ENCODE assay signal across 10 cellular contexts in the genomic region with DNA sequence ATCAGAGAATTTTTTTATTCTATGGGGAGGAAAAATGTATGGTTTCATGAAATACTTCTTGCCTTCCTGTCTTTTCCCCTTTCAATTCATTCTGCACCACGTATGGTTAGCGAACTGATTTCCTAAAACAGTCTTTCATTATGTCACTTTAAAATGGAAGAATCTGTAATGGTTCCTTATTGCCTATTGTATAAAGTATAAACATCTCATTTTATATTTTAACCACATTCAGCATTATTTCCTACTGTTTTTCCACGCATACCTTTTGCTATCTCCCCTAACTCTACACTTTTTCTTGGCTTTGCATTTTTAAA.
A peak's percentile ranks its signal among the peaks of the same experiment; 100 is the strongest.
DNase-seq lines count a peak whose midpoint lies in the region; ATAC-seq and TF ChIP-seq lines count a peak whose summit lies in the region.
"Had no signal": no experiment of that assay in that cellular context is flagged by ENCODE, and none has a peak within 500 bp of the region (broad histone marks: within the 10 kb centered on the region; RNA-seq: fewer than 3 reads in every experiment).

No MANE protein-coding gene starts in this region.

- no peak for TF ChIP-seq EP300 in ovary (IDR thresholded peaks at IDR 0.05)

- H3K9me3 Mint-ChIP-seq in CD4-positive, alpha-beta memory T cell = peaks cover 0 to 10% (median 0%) of the 10 kb centered on the region in 8 donors
- H3K9me3 Mint-ChIP-seq in effector memory CD8-positive, alpha-beta T cell = no peaks in the 10 kb centered on the region
- H3K9me3 Mint-ChIP-seq: endodermal cell had no signal

- H3K4me3 Mint-ChIP-seq in CD4-positive, alpha-beta memory T cell = peak overlapping the region; percentile 79 to 89 (median 84)
- peak overlapping the region; percentile 70 to 84 for H3K4me3 Mint-ChIP-seq in effector memory CD8-positive, alpha-beta T cell
- H3K4me3 Mint-ChIP-seq: endodermal cell had no signal

- H3K4me1 Mint-ChIP-seq in CD4-positive, alpha-beta memory T cell = peaks cover 31 to 53% (median 34%) of the 10 kb centered on the region in 4 donors
- peaks cover 10 to 15% of the 10 kb centered on the region in 2 donors for H3K4me1 Mint-ChIP-seq in effector memory CD8-positive, alpha-beta T cell (ENCODE audit: low read depth in 2 of 2)

- H3K27ac Mint-ChIP-seq in CD4-positive, alpha-beta memory T cell = peak overlapping the region; percentile 76 to 97 (median 92)
- peak overlapping the region; percentile 86 to 89 for H3K27ac Mint-ChIP-seq in effector memory CD8-positive, alpha-beta T cell
- H3K27ac Mint-ChIP-seq: endodermal cell had no signal

- no peaks in the 10 kb centered on the region for H3K27me3 Mint-ChIP-seq in CD4-positive, alpha-beta memory T cell
- H3K27me3 Mint-ChIP-seq in effector memory CD8-positive, alpha-beta T cell = no peaks in the 10 kb centered on the region

- no peak for DNase-seq in CD4-positive, alpha-beta memory T cell
- DNase-seq in PC-3 (no peak), ovary (no peak), HEK293T (ENCODE audit: extremely low spot score) (no peak), NCI-H1694 treated with DMSO at 0.1 percent for 48 hours (lab: John Stamatoyannopoulos, UW) (no peak), cerebellum (ENCODE audit: low spot score) (no peak), H4 (ENCODE audit: low spot score) (no peak)
- DNase-seq in effector memory CD8-positive, alpha-beta T cell = no peak
- DNase-seq: endodermal cell, midbrain had no signal

- H3K4me2 ChIP-seq in PC-3 (ENCODE audit: low read length) = peak overlapping the region; percentile 65; the same call in 1 of the 2 replicates

- no peaks in the 10 kb centered on the region for H3K9me2 ChIP-seq in PC-3 (replicated peaks; ENCODE audit: low read length)

- H3K36me3 Mint-ChIP-seq in CD4-positive, alpha-beta memory T cell = peaks cover 3 to 4% of the 10 kb centered on the region in 2 donors
- no peaks in the 10 kb centered on the region for H3K36me3 Mint-ChIP-seq in effector memory CD8-positive, alpha-beta T cell (ENCODE audit: insufficient read depth)

- H3K9ac ChIP-seq in PC-3 (ENCODE audit: low read length) = no peak overlapping the region

- no peaks in the 10 kb centered on the region for H3K79me2 ChIP-seq in PC-3 (ENCODE audit: low read length)

- no peak for ATAC-seq in PC-3
- peak; percentile 31 for ATAC-seq in effector memory CD8-positive, alpha-beta T cell (replicated peaks)

- no peaks in the 10 kb centered on the region for H4K20me1 ChIP-seq in PC-3 (ENCODE audit: low read length)

- peaks cover 33% of the 10 kb centered on the region for H3K4me1 ChIP-seq in CD4-positive, alpha-beta memory T cell (ENCODE audit: insufficient read depth, low read length)
- H3K4me1 ChIP-seq in PC-3 (ENCODE audit: insufficient read depth, low read length) (no peaks in the 10 kb centered on the region), ovary (ENCODE audit: insufficient read depth) (peaks cover 5% of the 10 kb centered on the region)

- intact Hi-C loops in CD4-positive, alpha-beta memory T cell (cut with micrococcal nuclease) = loop anchor here (2.0 to 5.0 kb wide), 4 partner anchors 14 to 634 kb away; no protein-coding TSS in a partner anchor
- intact Hi-C loops in PC-3 (cut with micrococcal nuclease) = no loop called here
- intact Hi-C loops in ovary (cut with DNase I) = no loop called here

- peak overlapping the region; percentile 58 for H3K27ac ChIP-seq in CD4-positive, alpha-beta memory T cell (ENCODE audit: low read depth, low read length)
- H3K27ac ChIP-seq in PC-3 (ENCODE audit: low read length) (no peak overlapping the region), ovary (peak overlapping the region in 1 of 2 donors; percentile 66)

- H3K27me3 ChIP-seq in CD4-positive, alpha-beta memory T cell (ENCODE audit: insufficient read depth, low read length) = no peaks in the 10 kb centered on the region
- H3K27me3 ChIP-seq in PC-3 (ENCODE audit: low read length) = no peaks in the 10 kb centered on the region
- H3K27me3 ChIP-seq in ovary = no peaks in the 10 kb centered on the region

- POLR2A ChIA-PET in CD4-positive, alpha-beta memory T cell (lab: Charles Lee; ENCODE audit: partially characterized antibody) = interaction anchor here (1.2 to 9.3 kb wide), 6 partner anchors 24 to 61 kb away, joined by 4 to 117 read pairs (median 9); no protein-coding TSS in a partner anchor
- POLR2A ChIA-PET in PC-3 (lab: Charles Lee; ENCODE audit: unreplicated experiment) = no interaction called here
- POLR2A ChIA-PET in HEK293T (lab: Yijun Ruan, JAX) = no interaction called here

- TF ChIP-seq POLR2A in ovary (IDR thresholded peaks at IDR 0.05) = no peak

- CTCF ChIA-PET in CD4-positive, alpha-beta memory T cell (lab: Charles Lee; ENCODE audit: partially characterized antibody) = interaction anchor here (0.9 to 1.5 kb wide), 3 partner anchors 16 to 121 kb away, joined by 3 to 6 read pairs (median 5); no protein-coding TSS in a partner anchor
- CTCF ChIA-PET in PC-3 (lab: Charles Lee) = no interaction called here
- CTCF ChIA-PET in HEK293T (lab: Yijun Ruan, JAX) = no interaction called here

- TF ChIP-seq CTCF in PC-3 (conservative IDR thresholded peaks at IDR 0.05; ENCODE audit: low read depth, low read length) = no peak
- no peak for TF ChIP-seq CTCF in ovary (IDR thresholded peaks at IDR 0.05)

- H3F3A ChIP-seq in PC-3 (ENCODE audit: low read length, unreplicated experiment) = no peaks in the 10 kb centered on the region

- H2AFZ ChIP-seq in PC-3 (ENCODE audit: low read length) = peak overlapping the region; percentile 66; the same call in 1 of the 2 replicates

- no peaks in the 10 kb centered on the region for H3K9me3 ChIP-seq in CD4-positive, alpha-beta memory T cell (ENCODE audit: control insufficient read depth in 1 of 2, low read length in 2 of 2)
- H3K9me3 ChIP-seq in PC-3 (ENCODE audit: low read length) (no peaks in the 10 kb centered on the region), ovary (no peaks in the 10 kb centered on the region)

- 36 to 49% (median 42%) methylated on average over 3 of the region's 3 CpGs for WGBS in ovary, 3 donors

- no TSS peak for BruUV-seq in PC-3 (replicated peaks; lab: Mats Ljungman, UMichigan)

- H3K4me3 ChIP-seq in CD4-positive, alpha-beta memory T cell (ENCODE audit: low read length in 2 of 2) = peak overlapping the region; percentile 24 to 50
- H3K4me3 ChIP-seq in PC-3 (ENCODE audit: low read length) (no peak overlapping the region), ovary (peak overlapping the region; percentile 28)

- H3K36me3 ChIP-seq in CD4-positive, alpha-beta memory T cell (ENCODE audit: insufficient read depth, low read length) = no peaks in the 10 kb centered on the region
- no peaks in the 10 kb centered on the region for H3K36me3 ChIP-seq in PC-3 (ENCODE audit: low read depth, low read length)
- no peaks in the 10 kb centered on the region for H3K36me3 ChIP-seq in ovary

TF ChIP-seq in HEK293T, 16 proteins besides CTCF, POLR2A, EP300 and RAD21:
- TF ChIP-seq L3MBTL2 (conservative IDR thresholded peaks at IDR 0.05) (no peak), LEF1 (IDR thresholded peaks at IDR 0.05; ENCODE audit: borderline replicate concordance) (no peak), TARDBP (IDR thresholded peaks at IDR 0.05) (no peak), SP1 (IDR thresholded peaks at IDR 0.05) (no peak), FOXA1 (IDR thresholded peaks at IDR 0.05) (no peak), BHLHE40 (IDR thresholded peaks at IDR 0.05; ENCODE audit: borderline replicate concordance) (no peak), SUZ12 (IDR thresholded peaks at IDR 0.05) (no peak), ARNT (IDR thresholded peaks at IDR 0.05) (no peak), HDGF (IDR thresholded peaks at IDR 0.05; ENCODE audit: borderline replicate concordance) (no peak), CTBP1 (IDR thresholded peaks at IDR 0.05; ENCODE audit: borderline replicate concordance) (no peak), FOXM1 (IDR thresholded peaks at IDR 0.05; ENCODE audit: borderline replicate concordance) (no peak), FOXK2 (IDR thresholded peaks at IDR 0.05) (no peak), NFRKB (IDR thresholded peaks at IDR 0.05) (no peak), ZNF384 (IDR thresholded peaks at IDR 0.05) (no peak), ELF4 (IDR thresholded peaks at IDR 0.05) (no peak)
- TF ChIP-seq, protein P1, sequence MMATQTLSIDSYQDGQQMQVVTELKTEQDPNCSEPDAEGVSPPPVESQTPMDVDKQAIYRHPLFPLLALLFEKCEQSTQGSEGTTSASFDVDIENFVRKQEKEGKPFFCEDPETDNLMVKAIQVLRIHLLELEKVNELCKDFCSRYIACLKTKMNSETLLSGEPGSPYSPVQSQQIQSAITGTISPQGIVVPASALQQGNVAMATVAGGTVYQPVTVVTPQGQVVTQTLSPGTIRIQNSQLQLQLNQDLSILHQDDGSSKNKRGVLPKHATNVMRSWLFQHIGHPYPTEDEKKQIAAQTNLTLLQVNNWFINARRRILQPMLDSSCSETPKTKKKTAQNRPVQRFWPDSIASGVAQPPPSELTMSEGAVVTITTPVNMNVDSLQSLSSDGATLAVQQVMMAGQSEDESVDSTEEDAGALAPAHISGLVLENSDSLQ (IDR thresholded peaks at IDR 0.05) = no peak
TF ChIP-seq in HEK293T: peak in this region for 0.
